Comparison of ENCODE assay signal across 8 cellular contexts in the genomic region with DNA sequence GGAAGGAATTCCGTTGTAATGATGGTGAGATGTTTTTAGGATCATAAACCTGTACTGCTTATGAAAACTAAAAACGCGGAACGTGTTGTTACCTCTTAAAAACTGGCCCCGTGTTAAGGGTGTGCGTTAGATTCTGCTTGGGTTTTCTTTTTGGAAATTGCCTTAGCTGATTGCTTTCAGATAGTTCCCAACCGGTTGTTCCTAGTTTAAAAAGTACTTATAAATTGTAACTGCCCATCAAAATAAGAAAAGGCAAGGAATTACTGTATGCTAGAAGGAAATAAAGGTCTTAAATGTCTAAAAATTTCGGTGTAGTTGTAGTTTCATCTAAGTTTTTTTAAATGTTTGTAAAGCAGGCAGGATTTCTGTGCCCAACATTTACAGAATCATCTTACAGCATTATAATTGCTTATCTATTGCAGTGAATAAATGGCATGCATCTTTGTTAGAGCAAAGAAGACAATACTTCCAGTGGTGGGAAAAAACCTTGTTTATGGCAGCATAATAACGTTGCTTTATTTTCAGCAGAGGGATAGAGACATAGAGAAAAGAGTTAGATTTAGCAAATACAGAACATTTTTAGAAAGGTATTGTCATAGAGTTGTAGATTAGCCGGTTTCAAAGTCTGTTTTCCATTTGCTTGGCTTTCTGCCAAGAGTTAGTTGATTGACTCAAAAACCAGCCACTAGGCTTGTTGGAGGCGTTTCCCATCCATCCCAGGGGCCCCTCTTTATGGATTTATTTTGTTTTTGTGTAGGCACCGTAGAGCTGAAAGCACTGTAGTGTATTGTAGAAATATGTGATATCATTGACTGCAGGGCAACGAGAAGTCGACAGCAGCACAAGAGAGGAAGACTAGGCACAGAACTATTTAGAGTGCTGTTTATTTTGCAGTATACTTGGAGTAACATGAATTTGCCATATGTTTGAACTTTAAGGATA. TPM values are rescaled to one million over a fixed set of nuclear protein-coding genes. Genes with fewer than 3 reads are reported as not detected.
DNase-seq lines count a peak whose midpoint lies in the region; ATAC-seq, FAIRE-seq and TF ChIP-seq lines count a peak whose summit lies in the region.

No MANE protein-coding gene starts in this region.

- peak; percentile 55 to 81 (median 81) for DNase-seq in NCI-H1417 (lab: John Stamatoyannopoulos, UW)
- no peak for DNase-seq in NCI-H1417 treated with DMSO at 0.1 percent for 48 hours (lab: John Stamatoyannopoulos, UW)
- DNase-seq in NCI-H128 (lab: John Stamatoyannopoulos, UW; ENCODE audit: unreplicated experiment), result peak; percentile 56
- DNase-seq in T-helper 1 cell, result peak in 3 of 5 donors; percentile 3 to 44 (median 18)
- peak; percentile 89 for DNase-seq in cerebellar cortex (ENCODE audit: low spot score)
- DNase-seq in keratinocyte (ENCODE audit: low read depth, low spot score), result peak; percentile 25
- DNase-seq in smooth muscle cell (lab: John Stamatoyannopoulos, UW; ENCODE audit: unreplicated experiment), result no peak

- H3K4me2 ChIP-seq in keratinocyte (ENCODE audit: control insufficient read depth, extremely low read depth, insufficient read depth, low read depth, low read length), result peak overlapping the region; percentile 93
- peak overlapping the region; percentile 89 for H3K4me2 ChIP-seq in smooth muscle cell

- H3K27ac ChIP-seq in keratinocyte (ENCODE audit: control insufficient read depth, insufficient read depth, low read length), result peak overlapping the region; percentile 90
- peak overlapping the region; percentile 50 for H3K27ac ChIP-seq in smooth muscle cell (ENCODE audit: low read depth)

- no peaks in the 10 kb centered on the region for H3K9me3 ChIP-seq in keratinocyte (ENCODE audit: control insufficient read depth, low read depth, low read length)
- H3K9me3 ChIP-seq in smooth muscle cell (replicated peaks; ENCODE audit: low read depth), result no peaks in the 10 kb centered on the region

- peak overlapping the region; percentile 80 for H2AFZ ChIP-seq in keratinocyte (ENCODE audit: control insufficient read depth, low read length)
- peak overlapping the region; percentile 6 for H2AFZ ChIP-seq in smooth muscle cell (ENCODE audit: low read depth)

- H3K9me1 ChIP-seq in keratinocyte (ENCODE audit: control insufficient read depth, extremely low read depth, insufficient read depth, low read length), result no peaks in the 10 kb centered on the region

- no peak for ATAC-seq in GM21390 (IDR thresholded peaks at IDR 0.05; ENCODE audit: unreplicated experiment)

- H3K9ac ChIP-seq in keratinocyte (ENCODE audit: control insufficient read depth, extremely low read depth, insufficient read depth, low read length) (peak overlapping the region; percentile 92), smooth muscle cell (ENCODE audit: low read depth) (peak overlapping the region; percentile 52)

- H3F3A ChIP-seq in smooth muscle cell (ENCODE audit: low read depth), result no peaks in the 10 kb centered on the region

- H4K20me1 ChIP-seq in keratinocyte (ENCODE audit: control insufficient read depth, extremely low read depth, insufficient read depth, low read length) (no peaks in the 10 kb centered on the region), smooth muscle cell (ENCODE audit: low read depth) (peaks cover 60% of the 10 kb centered on the region)

- WGBS in smooth muscle cell (ENCODE audit: low lambda C conversion rate), result 1% methylated on average over 14 of the region's 14 CpGs

- no peak for FAIRE-seq in keratinocyte (lab: Jason Lieb, UNC)

- H3K4me1 ChIP-seq in keratinocyte (ENCODE audit: control insufficient read depth, extremely low read depth, insufficient read depth, low read length), result peaks cover 21% of the 10 kb centered on the region
- H3K4me1 ChIP-seq in smooth muscle cell (ENCODE audit: low read depth), result peaks cover 6% of the 10 kb centered on the region

- H3K27me3 ChIP-seq in keratinocyte (ENCODE audit: control insufficient read depth, extremely low read depth, insufficient read depth, low read length), result no peaks in the 10 kb centered on the region
- H3K27me3 ChIP-seq in smooth muscle cell (ENCODE audit: low read depth), result no peaks in the 10 kb centered on the region

- H3K79me2 ChIP-seq in keratinocyte (ENCODE audit: control insufficient read depth, insufficient read depth, low read length) (peaks cover 56% of the 10 kb centered on the region), smooth muscle cell (ENCODE audit: low read depth) (peaks cover 64% of the 10 kb centered on the region)

- dilution Hi-C loops in keratinocyte (cut with MboI; ENCODE audit: extremely low pct_ligation_motif_present, low sequenced_read_pairs), result no loop called here

- TF ChIP-seq CTCF in keratinocyte (optimal IDR thresholded peaks at IDR 0.05 in 1 of 3, IDR thresholded peaks at IDR 0.05 in 1 of 3, conservative IDR thresholded peaks at IDR 0.05 in 1 of 3; ENCODE audit: extremely low read depth in 1 of 3, insufficient read depth in 2 of 3, low read length in 3 of 3), result no peak
- no peak for TF ChIP-seq CTCF in smooth muscle cell (IDR thresholded peaks at IDR 0.05; ENCODE audit: borderline replicate concordance, insufficient read depth, poor library complexity, severe bottlenecking)

- H3K36me3 ChIP-seq in keratinocyte (ENCODE audit: control insufficient read depth in 2 of 2, extremely low read depth in 1 of 2, insufficient read depth in 2 of 2, low read length in 2 of 2) (no peaks in the 10 kb centered on the region), smooth muscle cell (ENCODE audit: low read depth) (no peaks in the 10 kb centered on the region)

- peak overlapping the region; percentile 91 to 99 (median 95) for H3K4me3 ChIP-seq in keratinocyte (ENCODE audit: control insufficient read depth in 2 of 3, extremely low read depth in 1 of 3, insufficient read depth in 2 of 3, low read depth in 1 of 3, low read length in 3 of 3)
- H3K4me3 ChIP-seq in smooth muscle cell, result peak overlapping the region; percentile 67

RNA-seq across cellular contexts. Expression of gene PPM1D, which starts 1.7 kb away (rescaled TPM):
- 2.3 to 2.9 TPM (median 2.6 TPM) in 3 replicates for polyA plus RNA-seq in keratinocyte
- 4.6 TPM for polyA plus RNA-seq in keratinocyte (2011; ENCODE audit: low read depth)
- polyA plus RNA-seq in keratinocyte (2011; cell fraction: cytosol; rRNA removed), result 1.7 and 2.2 TPM in 2 replicates
- 2.7 and 3.7 TPM in 2 replicates for polyA plus RNA-seq in keratinocyte (2011; cell fraction: nucleus; rRNA removed)
- 2.1 and 7.1 TPM in 2 replicates for polyA plus RNA-seq in keratinocyte (2012; ENCODE audit: low replicate concordance)
- 0.79 to 5.0 TPM (median 4.2 TPM) in 3 replicates for polyA minus RNA-seq in keratinocyte
- polyA minus RNA-seq in keratinocyte (2011; cell fraction: cytosol; rRNA and poly(A)+ RNA removed), result 4.0 TPM
- polyA minus RNA-seq in keratinocyte (2011; cell fraction: nucleus; rRNA and poly(A)+ RNA removed), result 1.7 and 2.2 TPM in 2 replicates
- 12.9 and 18.5 TPM in 2 replicates for total RNA-seq in smooth muscle cell
- 10.0 and 12.9 TPM in 2 replicates for polyA plus RNA-seq in smooth muscle cell

Comparison
In these comparisons a context has a peak if more than half of its experiments do, and no peak if none do; other contexts are left out.
1. DNase-seq: peak in NCI-H1417 (3 of 3), NCI-H128 (single experiment), T-helper 1 cell (3 of 5), cerebellar cortex (single experiment) and keratinocyte (single experiment); none in NCI-H1417 treated with DMSO at 0.1 percent for 48 hours (single experiment) and smooth muscle cell (single experiment).